11 cellular contexts compared by ENCODE assay signal in the genomic region with DNA sequence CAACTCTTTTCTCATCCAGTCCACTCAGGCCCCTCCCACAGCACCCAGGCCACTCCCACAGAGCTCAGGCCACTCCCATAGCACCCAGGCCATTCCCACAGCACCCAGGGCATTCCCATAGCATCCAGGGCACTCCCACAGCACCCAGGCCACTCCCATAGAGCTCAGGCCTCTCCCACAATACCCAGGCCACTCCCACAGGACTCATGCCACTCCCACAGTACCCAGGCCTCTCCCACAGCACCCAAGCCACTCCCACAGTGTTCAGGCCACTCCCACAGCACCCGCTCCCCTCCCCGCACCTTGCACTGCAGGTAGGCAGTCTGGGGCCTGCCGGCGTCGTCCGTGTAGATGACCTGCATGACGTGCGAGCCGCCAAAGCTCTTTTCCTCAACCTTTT. TPM values are rescaled to one million over a fixed set of nuclear protein-coding genes. Genes with fewer than 3 reads are reported as not detected.
DNase-seq lines count a peak whose midpoint lies in the region; ATAC-seq and TF ChIP-seq lines count a peak whose summit lies in the region.
"Not testable (repeated sequence)": the region's sequence is repeated elsewhere in the genome, so short reads cannot be mapped to it uniquely, and the experiment has no call there.
"Had no signal": no experiment of that assay in that cellular context is flagged by ENCODE, and none has a peak within 500 bp of the region (broad histone marks: within the 10 kb centered on the region; RNA-seq: fewer than 3 reads in every experiment).

No MANE protein-coding gene starts in this region.

- ATAC-seq in GM18505 (IDR thresholded peaks at IDR 0.05; ENCODE audit: unreplicated experiment) (peak; percentile 44), GM19397 (IDR thresholded peaks at IDR 0.05; ENCODE audit: unreplicated experiment) (peak; percentile 26), GM21825 (IDR thresholded peaks at IDR 0.05; ENCODE audit: unreplicated experiment) (peak; percentile 39), HG02973 (IDR thresholded peaks at IDR 0.05; ENCODE audit: unreplicated experiment) (peak; percentile 42), HG03521 (IDR thresholded peaks at IDR 0.05; ENCODE audit: unreplicated experiment) (peak; percentile 41), right cardiac atrium (peak; percentile 38 to 69), gastrocnemius medialis (peak; percentile 35 to 39)
- ATAC-seq in activated T-cell treated with anti-CD3 and anti-CD28 coated beads, Interleukin-2, amount 50 U/mL, for 4 hours = peak; percentile 59 to 61

- DNase-seq in activated T-cell treated with anti-CD3 and anti-CD28 coated beads, Interleukin-2, amount 50 U/mL, for 4 hours; right cardiac atrium; gastrocnemius medialis: not testable (repeated sequence)

- H3K9me3 Mint-ChIP-seq in activated T-cell treated with anti-CD3 and anti-CD28 coated beads, Interleukin-2, amount 50 U/mL, for 4 hours = not testable (repeated sequence)

- not testable (repeated sequence) for H3K36me3 Mint-ChIP-seq in activated T-cell treated with anti-CD3 and anti-CD28 coated beads, Interleukin-2, amount 50 U/mL, for 4 hours (ENCODE audit: insufficient read depth)

- not testable (repeated sequence) for TF ChIP-seq POLR2A in GM18505 (IDR thresholded peaks at IDR 0.05; ENCODE audit: borderline replicate concordance, extremely low read depth, insufficient read depth, insufficient read length); gastrocnemius medialis (IDR thresholded peaks at IDR 0.05)

- not testable (repeated sequence) for H3K27me3 Mint-ChIP-seq in activated T-cell treated with anti-CD3 and anti-CD28 coated beads, Interleukin-2, amount 50 U/mL, for 4 hours (ENCODE audit: low read depth)

- not testable (repeated sequence) for H3K27me3 ChIP-seq in right cardiac atrium (ENCODE audit: control insufficient read depth, insufficient read depth); gastrocnemius medialis

- H3K9me3 ChIP-seq in right cardiac atrium (ENCODE audit: control insufficient read depth, low read length); gastrocnemius medialis: not testable (repeated sequence)

- intact Hi-C loops in right cardiac atrium (cut with DNase I); gastrocnemius medialis (cut with DNase I; ENCODE audit: low total_unique reads): not testable (repeated sequence)

- not testable (repeated sequence) for H3K36me3 ChIP-seq in gastrocnemius medialis

- H3K27ac ChIP-seq in right cardiac atrium (ENCODE audit: low read length); gastrocnemius medialis: not testable (repeated sequence)

- H3K4me3 ChIP-seq in right cardiac atrium (ENCODE audit: low read length); gastrocnemius medialis: not testable (repeated sequence)

- not testable (repeated sequence) for H3K4me3 Mint-ChIP-seq in activated T-cell treated with anti-CD3 and anti-CD28 coated beads, Interleukin-2, amount 50 U/mL, for 4 hours

- not testable (repeated sequence) for TF ChIP-seq CTCF in gastrocnemius medialis (IDR thresholded peaks at IDR 0.05 in 4 of 5, conservative IDR thresholded peaks at IDR 0.05 in 1 of 5)

- in situ Hi-C loops in gastrocnemius medialis (cut with MboI; ENCODE audit: low sequenced_read_pairs in 4 of 4) = not testable (repeated sequence)

- no CpG with 5 or more reads among the region's 9 CpGs for WGBS in right cardiac atrium

- H3K4me1 ChIP-seq in right cardiac atrium (ENCODE audit: control insufficient read depth, insufficient read depth, low read length); gastrocnemius medialis: not testable (repeated sequence)

- not testable (repeated sequence) for H3K4me1 Mint-ChIP-seq in activated T-cell treated with anti-CD3 and anti-CD28 coated beads, Interleukin-2, amount 50 U/mL, for 4 hours (ENCODE audit: low read depth)

RNA-seq across cellular contexts. Expression of a gene that starts 17.5 kb away (rescaled TPM):
- total RNA-seq in activated T-cell treated with anti-CD3 and anti-CD28 coated beads, Interleukin-2, amount 50 U/mL, for 4 hours = 10 to 100 TPM; 19.6 to 28.5 (median 20.0) TPM
- total RNA-seq in right cardiac atrium = 10 to 100 TPM; 10.2 to 17.3 (median 12.3) TPM
- 54.8 TPM for polyA plus RNA-seq in right cardiac atrium
- 10 to 100 TPM in 2 of 4 donors, 1 to 10 TPM in 2; 1.1 to 17.4 (median 8.5) TPM for total RNA-seq in gastrocnemius medialis

RNA-seq across cellular contexts. Expression of a gene that starts 26.7 kb away (rescaled TPM):
- 10 to 100 TPM; 43.7 to 58.3 (median 47.4) TPM for total RNA-seq in activated T-cell treated with anti-CD3 and anti-CD28 coated beads, Interleukin-2, amount 50 U/mL, for 4 hours
- total RNA-seq in right cardiac atrium (10 to 100 TPM; 10.5 to 27.2 (median 22.7) TPM), gastrocnemius medialis (100 to 1,000 TPM in 3 of 4 donors, 10 to 100 TPM in 1; 52.4 to 329 (median 177) TPM)
- polyA plus RNA-seq in right cardiac atrium = 14.2 TPM

RNA-seq across cellular contexts. Expression of a gene that starts 38.8 kb away (rescaled TPM):
- not detected for total RNA-seq in activated T-cell treated with anti-CD3 and anti-CD28 coated beads, Interleukin-2, amount 50 U/mL, for 4 hours
- not detected for total RNA-seq in right cardiac atrium
- 0.09 TPM for polyA plus RNA-seq in right cardiac atrium
- total RNA-seq in gastrocnemius medialis = not detected
- total RNA-seq: cardiac septum, myocyte, temporal lobe had no signal

RNA-seq across cellular contexts. Expression of a gene that starts 46.4 kb away (rescaled TPM):
- 1 to 10 TPM; 4.7 to 8.5 (median 7.9) TPM for total RNA-seq in activated T-cell treated with anti-CD3 and anti-CD28 coated beads, Interleukin-2, amount 50 U/mL, for 4 hours
- total RNA-seq in right cardiac atrium (1 to 10 TPM; 3.4 to 8.3 (median 7.2) TPM), gastrocnemius medialis (1 to 10 TPM in 2 of 4 donors, not detected in 2; 1.6 to 3.0 TPM)
- 2.7 TPM for polyA plus RNA-seq in right cardiac atrium

RNA-seq across cellular contexts. Expression of a gene that starts 52.7 kb away (rescaled TPM):
- total RNA-seq in activated T-cell treated with anti-CD3 and anti-CD28 coated beads, Interleukin-2, amount 50 U/mL, for 4 hours = 10 to 100 TPM; 11.3 to 22.0 (median 12.7) TPM
- total RNA-seq in right cardiac atrium = 10 to 100 TPM in 2 of 4 donors, 1 to 10 TPM in 2; 5.1 to 22.6 (median 9.9) TPM
- 24.2 TPM for polyA plus RNA-seq in right cardiac atrium
- 10 to 100 TPM in 3 of 4 donors, 1 to 10 TPM in 1; 6.1 to 18.7 (median 15.1) TPM for total RNA-seq in gastrocnemius medialis
